In the genomic region with DNA sequence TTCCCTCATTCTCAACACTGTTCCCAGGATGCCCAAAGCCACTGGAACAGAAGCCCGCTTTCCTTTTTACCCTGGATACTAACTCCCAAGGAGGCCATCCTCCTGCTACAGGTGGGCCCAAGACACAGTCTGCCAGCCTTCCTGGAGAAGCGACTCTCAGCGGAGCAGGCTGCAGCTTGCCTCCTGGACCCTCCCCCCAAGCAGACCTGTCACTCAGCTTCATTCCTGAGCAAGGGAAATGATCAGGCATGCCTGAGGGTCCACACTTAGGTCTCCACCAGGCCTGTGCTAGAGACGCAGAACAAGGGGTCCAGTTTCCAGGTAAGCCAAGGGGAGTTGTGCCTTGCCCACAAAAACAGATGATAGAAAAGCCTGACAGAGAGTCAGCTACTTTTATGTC, we compare ENCODE assay signal across 1 cellular context.
TF ChIP-seq lines count a peak whose summit lies in the region.

No MANE protein-coding gene starts in this region.

TF ChIP-seq in H1, 55 proteins besides CTCF, POLR2A, EP300 and RAD21 (continued from another document):
- TF ChIP-seq ASH2L (IDR thresholded peaks at IDR 0.05; ENCODE audit: low read length) (no peak), SAP30 (IDR thresholded peaks at IDR 0.05; ENCODE audit: insufficient read depth, insufficient replicate concordance, low read length) (no peak), SRF (IDR thresholded peaks at IDR 0.05; ENCODE audit: low read depth, low read length) (no peak), RBBP5 (IDR thresholded peaks at IDR 0.05; ENCODE audit: borderline replicate concordance, low read depth, low read length) (no peak), TAF1 (IDR thresholded peaks at IDR 0.05; ENCODE audit: low read depth, low read length) (no peak)
